Comparison of ENCODE assay signal across 36 cellular contexts in genomic region chr17:69159418-69159817, GRCh38. TPM values are rescaled to one million over a fixed set of nuclear protein-coding genes. Genes with fewer than 3 reads are reported as not detected.
"Had no signal": no experiment of that assay in that cellular context is flagged by ENCODE, and none has a peak within 500 bp of the region (broad histone marks: within the 10 kb centered on the region; RNA-seq: fewer than 3 reads in every experiment).

No MANE protein-coding gene starts in this region.

- DNase-seq: Karpas-422, Kasumi-1, MG63, MM.1S, MV-4-11, NCI-H1048, NCI-H1092, NCI-H1092 treated with DMSO at 0.1 percent for 48 hours, NCI-H1105, NCI-H1105 treated with DMSO at 0.1 percent for 48 hours, NCI-H1417, NCI-H1417 treated with DMSO at 0.1 percent for 48 hours, NCI-H1436, NCI-H1436 treated with DMSO at 0.1 percent for 48 hours, NCI-H146, NCI-H1694, NCI-H1694 treated with DMSO at 0.1 percent for 48 hours, NCI-H187, NCI-H187 treated with DMSO at 0.1 percent for 48 hours, NCI-H1930, NCI-H2029, NCI-H2029 treated with DMSO at 0.1 percent for 48 hours, NCI-H2081, NCI-H2081 treated with DMSO at 0.1 percent for 48 hours, NCI-H2107, NCI-H2171, NCI-H2171 treated with DMSO at 0.1 percent for 48 hours, NCI-H2227 treated with DMSO at 0.1 percent for 48 hours, NCI-H226, NCI-H345, NCI-H446, NCI-H446 treated with DMSO at 0.1 percent for 48 hours, NCI-H510A, NCI-H510A treated with DMSO at 0.1 percent for 48 hours, NCI-H524 had no signal

- H3K4me3 ChIP-seq: MG63 had no signal

- H3K27me3 ChIP-seq: MG63 had no signal

- H3K36me3 ChIP-seq: MG63 had no signal

- H3K9me3 ChIP-seq: MG63 had no signal

RNA-seq across cellular contexts. Expression of gene ABCA6, which starts 17.7 kb away (rescaled TPM):
- total RNA-seq: M059J had no signal
